In the genomic region with DNA sequence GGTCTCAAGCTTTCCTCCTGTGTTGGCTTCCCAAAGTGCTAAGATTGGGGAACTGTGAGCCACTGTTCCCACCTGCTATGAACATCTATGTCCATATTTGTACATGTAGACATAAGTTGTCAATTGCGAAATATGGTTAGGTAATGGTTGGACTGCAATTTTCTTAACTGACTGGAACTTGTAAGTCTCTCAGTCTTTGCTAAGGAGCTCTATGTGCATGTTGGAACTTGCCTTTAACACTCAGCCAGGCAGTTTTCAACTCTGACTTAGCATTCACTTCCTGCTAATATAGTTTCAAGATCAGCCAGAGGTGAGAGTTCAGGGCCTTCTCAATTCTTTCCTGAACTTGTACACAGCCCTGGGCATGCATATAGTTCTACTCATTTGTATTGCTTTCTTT, we compare ENCODE assay signal across 8 cellular contexts. TPM values are rescaled to one million over a fixed set of nuclear protein-coding genes. Genes with fewer than 3 reads are reported as not detected.
A peak's percentile ranks its signal among the peaks of the same experiment; 100 is the strongest.
DNase-seq lines count a peak whose midpoint lies in the region; ATAC-seq and TF ChIP-seq lines count a peak whose summit lies in the region.
"Had no signal": no experiment of that assay in that cellular context is flagged by ENCODE, and none has a peak within 500 bp of the region (broad histone marks: within the 10 kb centered on the region; RNA-seq: fewer than 3 reads in every experiment).

No MANE protein-coding gene starts in this region.

- H3K4me3 ChIP-seq in osteoblast (ENCODE audit: insufficient read depth, low read length), result no peak overlapping the region
- H3K4me3 ChIP-seq in psoas muscle, result no peak overlapping the region

- WGBS in psoas muscle, 3 donors, result 83 to 100% (median 93%) methylated on average over 1 of the region's 1 CpG

- peaks cover 4% of the 10 kb centered on the region for H3K9me3 ChIP-seq in osteoblast (ENCODE audit: low read depth, low read length)
- no peaks in the 10 kb centered on the region for H3K9me3 ChIP-seq in psoas muscle

- no peaks in the 10 kb centered on the region for H3K79me2 ChIP-seq in osteoblast (ENCODE audit: insufficient read depth, low read length)

- H4K20me1 ChIP-seq in osteoblast (ENCODE audit: insufficient read depth, low read length), result no peaks in the 10 kb centered on the region

- H3K4me1 ChIP-seq in osteoblast (ENCODE audit: insufficient read depth, low read length) (peaks cover 28% of the 10 kb centered on the region), psoas muscle (peaks cover 13% of the 10 kb centered on the region)

- H3K4me2 ChIP-seq in osteoblast (ENCODE audit: insufficient read depth, low read length), result no peak overlapping the region

- intact Hi-C loops in psoas muscle (cut with DNase I), result no loop called here

- TF ChIP-seq CTCF in osteoblast (IDR thresholded peaks at IDR 0.05; ENCODE audit: extremely low read depth, low read depth, low read length) (no peak), psoas muscle (IDR thresholded peaks at IDR 0.05) (no peak)

- DNase-seq in SIG-M5 (lab: John Stamatoyannopoulos, UW), result peak; percentile 91
- peak; percentile 46 for DNase-seq in osteoblast (ENCODE audit: insufficient read length, low spot score, missing footprints)
- no peak for DNase-seq in T-helper 9 cell
- no peak for DNase-seq in psoas muscle
- no peak for DNase-seq in activated CD8-positive, alpha-beta memory T cell treated with anti-CD3 and anti-CD28 coated beads, Interleukin-2, amount 50 U/mL, for 4 hours
- DNase-seq: activated T-cell treated with anti-CD3 and anti-CD28 coated beads for 4 hours had no signal

- no peaks in the 10 kb centered on the region for H3K27me3 ChIP-seq in osteoblast (ENCODE audit: insufficient read depth, low read length)
- H3K27me3 ChIP-seq in psoas muscle (ENCODE audit: insufficient read depth in 3 of 3, low read length in 2 of 3), result no peaks in the 10 kb centered on the region

- no peaks in the 10 kb centered on the region for H3K36me3 ChIP-seq in osteoblast (ENCODE audit: insufficient read depth, low read length)
- no peaks in the 10 kb centered on the region for H3K36me3 ChIP-seq in psoas muscle (ENCODE audit: insufficient read depth in 1 of 2, low read depth in 1 of 2)

- H2AFZ ChIP-seq in osteoblast (ENCODE audit: low read length), result peak overlapping the region; percentile 36

- ATAC-seq in GM18867 (IDR thresholded peaks at IDR 0.05; ENCODE audit: unreplicated experiment) (peak; percentile 58), HG02981 (IDR thresholded peaks at IDR 0.05; ENCODE audit: unreplicated experiment) (peak; percentile 27), psoas muscle (no peak)

- H3K27ac ChIP-seq in osteoblast (ENCODE audit: low read depth, low read length), result no peak overlapping the region
- no peak overlapping the region for H3K27ac ChIP-seq in psoas muscle

RNA-seq across cellular contexts. Expression of a gene that starts 44.5 kb away (rescaled TPM):
- 32.9 and 40.7 TPM in 2 replicates for total RNA-seq in osteoblast
- 10 to 100 TPM; 27.7 to 51.8 (median 37.1) TPM for total RNA-seq in psoas muscle
- 10 to 100 TPM in 1 of 3 donors, 1 to 10 TPM in 2; 4.1 to 10.9 (median 8.3) TPM for polyA plus RNA-seq in psoas muscle

Comparison
In these comparisons a context has a peak if more than half of its experiments do, and no peak if none do; other contexts are left out.
1. ATAC-seq: peak in GM18867 (single experiment) and HG02981 (single experiment); none in psoas muscle (0 of 4).
2. DNase-seq: peak in SIG-M5 (single experiment) and osteoblast (single experiment); none in T-helper 9 cell (single experiment), psoas muscle (0 of 2) and activated CD8-positive, alpha-beta memory T cell treated with anti-CD3 and anti-CD28 coated beads, Interleukin-2, amount 50 U/mL, for 4 hours (single experiment).